ENCODE assay signal across 1 cellular context in genomic region chr10:43371418-43371817, GRCh38.
TF ChIP-seq lines count a peak whose summit lies in the region.

FXYD4 (plus strand) TSS chr10:43371636; CDS start chr10:43373747, 2,111 bp downstream.

TF ChIP-seq in K562, 482 proteins besides CTCF, POLR2A, EP300 and RAD21 (continued from another document):
- TF ChIP-seq VEZF1 (CRISPR knock-in tag; IDR thresholded peaks at IDR 0.05) (peak; percentile 41; the same call in 1 of the 2 replicates), KDM4B (IDR thresholded peaks at IDR 0.05; ENCODE audit: borderline replicate concordance in 2 of 2, low read depth in 1 of 2) (no peak), ZNF197 (CRISPR knock-in tag; IDR thresholded peaks at IDR 0.05; ENCODE audit: low read depth) (no peak)
